ENCODE assay signal across 19 cellular contexts in genomic region chr6:46340246-46340645, GRCh38.
A peak's percentile ranks its signal among the peaks of the same experiment; 100 is the strongest.
DNase-seq lines count a peak whose midpoint lies in the region; ATAC-seq, FAIRE-seq and TF ChIP-seq lines count a peak whose summit lies in the region.
"Had no signal": no experiment of that assay in that cellular context is flagged by ENCODE, and none has a peak within 500 bp of the region (broad histone marks: within the 10 kb centered on the region; RNA-seq: fewer than 3 reads in every experiment).

No MANE protein-coding gene starts in this region.

- H2AFZ ChIP-seq in IMR-90 (replicated peaks; ENCODE audit: low read length, poor library complexity): no peak overlapping the region
- H2AFZ ChIP-seq in K562 (ENCODE audit: low read depth, low read length): no peak overlapping the region
- H2AFZ ChIP-seq: GM23248 had no signal

- H3K9ac ChIP-seq in IMR-90 (ENCODE audit: low read depth, low read length) (no peak overlapping the region), K562 (ENCODE audit: insufficient read depth in 1 of 2, low read depth in 2 of 2, low read length in 2 of 2) (no peak overlapping the region)
- H3K9ac ChIP-seq: BLaER1, GM23248 had no signal

- TF ChIP-seq RAD21 in IMR-90 (IDR thresholded peaks at IDR 0.05; ENCODE audit: low read length) (no peak), K562 (CRISPR knock-in tag; conservative IDR thresholded peaks at IDR 0.05 in 1 of 2, IDR thresholded peaks at IDR 0.05 in 1 of 2) (no peak)

- H3K9me3 ChIP-seq in IMR-90 (ENCODE audit: control insufficient read depth, insufficient read depth, low read length): no peaks in the 10 kb centered on the region
- no peaks in the 10 kb centered on the region for H3K9me3 ChIP-seq in K562 (replicated peaks; ENCODE audit: control insufficient read depth, insufficient read depth, low read depth, low read length)
- no peaks in the 10 kb centered on the region for H3K9me3 ChIP-seq in vagina
- H3K9me3 ChIP-seq: BLaER1, Caco-2 had no signal

- FAIRE-seq in K562 (lab: Jason Lieb, UNC): no peak
- FAIRE-seq: G401.6, GM19239, H1 had no signal

- no peak overlapping the region for H4K91ac ChIP-seq in IMR-90 (ENCODE audit: insufficient read depth, low read depth, low read length)

- H3K27ac ChIP-seq in IMR-90 (ENCODE audit: insufficient read depth, low read length): no peak overlapping the region
- H3K27ac ChIP-seq in K562 (ENCODE audit: extremely low read depth, low read depth, low read length): no peak overlapping the region
- H3K27ac ChIP-seq in vagina: no peak overlapping the region
- H3K27ac ChIP-seq: BLaER1, C4-2B, GM23248 had no signal

- H2BK5ac ChIP-seq in IMR-90 (ENCODE audit: low read depth, low read length, poor library complexity, severe bottlenecking): no peak overlapping the region

- no peak overlapping the region for H2AK5ac ChIP-seq in IMR-90 (ENCODE audit: low read depth, low read length)

- no peak overlapping the region for H4K5ac ChIP-seq in IMR-90 (ENCODE audit: low read depth, low read length)

- TF ChIP-seq CTCF in IMR-90 (conservative IDR thresholded peaks at IDR 0.05; ENCODE audit: low read depth, low read length) (no peak), K562 (IDR thresholded peaks at IDR 0.05 in 2 of 3, conservative IDR thresholded peaks at IDR 0.05 in 1 of 3; ENCODE audit: insufficient read depth in 2 of 3, low read depth in 1 of 3, low read length in 3 of 3) (no peak), vagina (IDR thresholded peaks at IDR 0.05) (no peak)

- H3K18ac ChIP-seq in IMR-90 (ENCODE audit: low read depth, low read length): no peak overlapping the region

- no peaks in the 10 kb centered on the region for H3K79me1 ChIP-seq in IMR-90 (ENCODE audit: low read depth in 1 of 2, low read length in 2 of 2)

- H3K4ac ChIP-seq in IMR-90 (ENCODE audit: low read depth, low read length): no peak overlapping the region

- no peak overlapping the region for H2BK120ac ChIP-seq in IMR-90 (ENCODE audit: low read depth, low read length)

- no peaks in the 10 kb centered on the region for H3K79me2 ChIP-seq in K562 (ENCODE audit: control insufficient read depth, insufficient read depth, low read length)

- intact Hi-C loops in IMR-90 (cut with micrococcal nuclease) (no loop called here), K562 (cut with micrococcal nuclease) (no loop called here), vagina (cut with DNase I) (no loop called here)

- H3K56ac ChIP-seq in IMR-90 (ENCODE audit: extremely low read depth, insufficient read depth, low read length): no peak overlapping the region

- H3K4me3 ChIP-seq in IMR-90 (ENCODE audit: insufficient read depth, low read depth, low read length): no peak overlapping the region
- H3K4me3 ChIP-seq in K562: no peak overlapping the region
- no peak overlapping the region for H3K4me3 ChIP-seq in vagina
- H3K4me3 ChIP-seq: BLaER1, GM23248 had no signal

- no peaks in the 10 kb centered on the region for H3K9me1 ChIP-seq in IMR-90 (ENCODE audit: insufficient read depth, low read length)
- no peaks in the 10 kb centered on the region for H3K9me1 ChIP-seq in K562 (ENCODE audit: control insufficient read depth, insufficient read depth, low read length)

- DNase-seq in IMR-90 (no peak), NAMALWA (ENCODE audit: low spot score) (peak; percentile 1), K562 (ENCODE audit: extremely low read depth in 1 of 4, low spot score in 3 of 4) (peak in 3 of 4 experiments; percentile 15 to 54 (median 33)), vagina (ENCODE audit: extremely low spot score in 2 of 2) (no peak), KBM-7 (no peak)
- no peak for DNase-seq in activated CD4-positive, alpha-beta T cell treated with anti-CD3 and anti-CD28 coated beads, Interleukin-2, amount 50 U/mL, for 4 hours
- DNase-seq: Caco-2; CD4-positive, CD25-positive, alpha-beta regulatory T cell; CD8-positive, alpha-beta T cell; DMS153; DND-41; GM23248; H7; HCEC 1CT had no signal

- BruUV-seq in IMR-90 (replicated peaks; lab: Mats Ljungman, UMichigan): no TSS peak
- BruUV-seq in K562 (replicated peaks; lab: Mats Ljungman, UMichigan): no TSS peak

- H4K20me1 ChIP-seq in IMR-90 (ENCODE audit: insufficient read depth, low read length) (no peaks in the 10 kb centered on the region), K562 (replicated peaks; ENCODE audit: control insufficient read depth, insufficient read depth, low read length) (no peaks in the 10 kb centered on the region)
- H4K20me1 ChIP-seq: BLaER1 had no signal

- TF ChIP-seq POLR2A in IMR-90 (IDR thresholded peaks at IDR 0.05; ENCODE audit: low read depth, low read length) (no peak), K562 (conservative IDR thresholded peaks at IDR 0.05) (no peak), vagina (IDR thresholded peaks at IDR 0.05) (no peak)

- no CpG with 5 or more reads among the region's 2 CpGs for WGBS in IMR-90 (ENCODE audit: extremely low coverage in 2 of 2, insufficient read length in 1 of 2), 2 experiments
- 3% methylated on average over 2 of the region's 2 CpGs for WGBS in K562 (ENCODE audit: insufficient coverage, low coverage, missing lambda C conversion rate)

- POLR2A ChIA-PET in IMR-90 (lab: Charles Lee; ENCODE audit: unreplicated experiment) (no interaction called here), K562 (lab: Yijun Ruan, JAX) (no interaction called here)

- ATAC-seq in IMR-90 (ENCODE audit: low read depth): no peak
- ATAC-seq in K562: no peak
- ATAC-seq: CD8-positive, alpha-beta T cell had no signal

- H3K27me3 ChIP-seq in IMR-90 (ENCODE audit: control insufficient read depth, insufficient read depth, low read length) (no peaks in the 10 kb centered on the region), K562 (ENCODE audit: control insufficient read depth in 2 of 2, insufficient read depth in 2 of 2, low read length in 2 of 2) (no peaks in the 10 kb centered on the region), vagina (no peaks in the 10 kb centered on the region)
- H3K27me3 ChIP-seq: BLaER1 had no signal

- dilution Hi-C loops in IMR-90 (cut with HindIII; ENCODE audit: low sequenced_read_pairs, unreplicated experiment): no loop called here

- CTCF ChIA-PET in IMR-90 (lab: Yijun Ruan, JAX) (no interaction called here), K562 (lab: Yijun Ruan, JAX; ENCODE audit: low intra/inter-chr PET ratio) (no interaction called here)

- H4K8ac ChIP-seq in IMR-90 (ENCODE audit: low read depth in 2 of 2, low read length in 2 of 2): no peak overlapping the region

- H3K23ac ChIP-seq in IMR-90 (ENCODE audit: low read depth, low read length): no peak overlapping the region

- no peak overlapping the region for H2BK20ac ChIP-seq in IMR-90 (ENCODE audit: low read depth, low read length)

- no peaks in the 10 kb centered on the region for H3K4me1 ChIP-seq in IMR-90 (ENCODE audit: control insufficient read depth, insufficient read depth, low read length)
- H3K4me1 ChIP-seq in K562 (replicated peaks in 1 of 2; ENCODE audit: control insufficient read depth in 2 of 2, insufficient read depth in 2 of 2, low read length in 2 of 2): no peaks in the 10 kb centered on the region
- H3K4me1 ChIP-seq in vagina: no peaks in the 10 kb centered on the region
- H3K4me1 ChIP-seq: BLaER1, Caco-2 had no signal

- H3K36me3 ChIP-seq in IMR-90 (ENCODE audit: control insufficient read depth, insufficient read depth, low read length) (no peaks in the 10 kb centered on the region), K562 (ENCODE audit: control insufficient read depth, insufficient read depth, low read length) (no peaks in the 10 kb centered on the region), vagina (no peaks in the 10 kb centered on the region)
- H3K36me3 ChIP-seq: BLaER1 had no signal

- H2AK9ac ChIP-seq in IMR-90 (replicated peaks; ENCODE audit: low read depth, low read length, poor library complexity): no peak overlapping the region

- no peak overlapping the region for H2BK15ac ChIP-seq in IMR-90 (ENCODE audit: low read depth, low read length)

- no peak for TF ChIP-seq EP300 in K562 (IDR thresholded peaks at IDR 0.05; ENCODE audit: low read length)

- in situ Hi-C loops in IMR-90 (cut with MboI; ENCODE audit: low sequenced_read_pairs): no loop called here
- in situ Hi-C loops in K562 (cut with MboI): no loop called here
- in situ Hi-C loops in KBM-7 (cut with MboI; ENCODE audit: low pct_unique_long_range_greater_than_20kb, low sequenced_read_pairs): no loop called here

- H3K4me2 ChIP-seq in IMR-90 (ENCODE audit: low read depth, low read length): no peak overlapping the region
- H3K4me2 ChIP-seq in K562 (ENCODE audit: insufficient read depth, low read length): no peak overlapping the region
- H3K4me2 ChIP-seq: BLaER1 had no signal

- H3K14ac ChIP-seq in IMR-90 (replicated peaks; ENCODE audit: low read depth, low read length): no peak overlapping the region

TF ChIP-seq in IMR-90, 13 proteins besides CTCF, POLR2A, EP300 and RAD21:
- no peak for TF ChIP-seq RCOR1 (IDR thresholded peaks at IDR 0.05; ENCODE audit: insufficient replicate concordance, low read length)
- TF ChIP-seq USF2 (IDR thresholded peaks at IDR 0.05; ENCODE audit: low read depth, low read length): peak; percentile 32; the same call in 1 of the 2 replicates

TF ChIP-seq in K562, 482 proteins besides CTCF, POLR2A, EP300 and RAD21 (continues in another document):
- peak; percentile 46; the same call in 1 of the 2 replicates for TF ChIP-seq CBFA2T2 (conservative IDR thresholded peaks at IDR 0.05)
- peak; percentile 82 for TF ChIP-seq RAD51 (IDR thresholded peaks at IDR 0.05; ENCODE audit: borderline replicate concordance, low read depth)
- peak; percentile 66 for TF ChIP-seq TOE1 (IDR thresholded peaks at IDR 0.05; ENCODE audit: borderline replicate concordance)
- TF ChIP-seq TOE1 (CRISPR knock-in tag; IDR thresholded peaks at IDR 0.05; ENCODE audit: borderline replicate concordance, low read depth): no peak
- TF ChIP-seq USF2 (CRISPR knock-in tag; IDR thresholded peaks at IDR 0.05): peak; percentile 62
- TF ChIP-seq TFE3 (CRISPR knock-in tag; IDR thresholded peaks at IDR 0.05): peak; percentile 89

Comparison
In these comparisons a context has a peak if more than half of its experiments do, and no peak if none do; other contexts are left out.
1. DNase-seq: peak in NAMALWA (single experiment) and K562 (3 of 4); none in IMR-90 (single experiment), activated CD4-positive, alpha-beta T cell treated with anti-CD3 and anti-CD28 coated beads, Interleukin-2, amount 50 U/mL, for 4 hours (0 of 2), vagina (0 of 2) and KBM-7 (single experiment).